ENCODE assay signal across 11 cellular contexts in the genomic region with DNA sequence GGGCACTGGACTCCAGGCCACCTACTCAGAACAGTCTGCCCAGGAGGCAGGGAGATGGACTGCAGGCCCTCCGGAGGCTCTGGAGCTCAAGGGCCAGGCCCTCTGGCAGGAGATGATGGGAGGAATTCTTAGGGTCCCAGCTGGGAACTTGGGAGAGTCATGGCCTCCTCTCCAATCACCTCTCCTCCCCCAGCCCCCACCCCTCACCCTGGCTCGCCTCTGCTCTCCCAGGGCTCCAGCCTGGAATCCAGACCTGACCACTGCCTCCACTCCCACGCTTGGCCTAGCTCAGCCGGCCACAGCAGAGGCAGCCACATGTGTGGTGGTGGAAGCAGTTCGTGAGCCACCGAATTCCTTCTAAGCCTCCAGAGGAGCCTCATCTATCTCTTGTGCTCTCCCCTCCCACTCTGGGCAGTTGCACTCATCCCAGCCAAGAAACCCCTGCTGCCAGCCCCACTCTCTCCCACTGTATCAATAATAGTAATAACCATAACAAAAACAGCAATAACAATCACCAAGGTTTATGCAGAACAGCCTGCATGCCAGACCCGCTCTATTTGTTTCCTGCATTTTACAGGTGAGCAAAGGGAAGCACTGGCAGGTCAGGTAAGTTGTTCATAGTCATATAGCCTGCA.
DNase-seq lines count a peak whose midpoint lies in the region; ATAC-seq and TF ChIP-seq lines count a peak whose summit lies in the region.
"Had no signal": no experiment of that assay in that cellular context is flagged by ENCODE, and none has a peak within 500 bp of the region (broad histone marks: within the 10 kb centered on the region; RNA-seq: fewer than 3 reads in every experiment).

No MANE protein-coding gene starts in this region.

- intact Hi-C loops in ascending aorta (cut with DNase I): loop anchor here (2.0 kb wide), 2 partner anchors 15 to 37 kb away; no protein-coding TSS in a partner anchor
- intact Hi-C loops in left ventricle myocardium inferior (cut with micrococcal nuclease): no loop called here
- intact Hi-C loops in ovary (cut with DNase I): no loop called here

- no peak overlapping the region for H3K27ac Mint-ChIP-seq in CD8-positive, alpha-beta memory T cell

- DNase-seq in AG04450 (ENCODE audit: low read depth, low spot score) (no peak), ascending aorta (ENCODE audit: low spot score in 2 of 2) (no peak), left ventricle myocardium inferior (peak; percentile 63), ovary (peak in 4 of 5 donors; percentile 63 to 86 (median 78)), HuH-7 (ENCODE audit: low spot score) (no peak), GM10248 (ENCODE audit: extremely low spot score) (no peak)
- DNase-seq in CD8-positive, alpha-beta memory T cell: no peak
- DNase-seq: activated CD4-positive, CD25-positive, alpha-beta regulatory T cell treated with anti-CD3 and anti-CD28 coated beads, Interleukin-2, amount 50 U/mL, for 72 hours; NCI-H1436 had no signal

- no peaks in the 10 kb centered on the region for H3K9me3 Mint-ChIP-seq in CD8-positive, alpha-beta memory T cell

- POLR2A ChIA-PET in AG04450 (lab: Yijun Ruan, JAX): interaction anchor here (0.7 to 2.1 kb wide), 2 partner anchors 30 to 36 kb away, joined by 4 to 13 read pairs; no protein-coding TSS in a partner anchor
- POLR2A ChIA-PET in CD8-positive, alpha-beta memory T cell (lab: Charles Lee): no interaction called here
- POLR2A ChIA-PET in GM10248 (lab: Yijun Ruan, JAX): no interaction called here

- H3K27me3 ChIP-seq in AG04450 (ENCODE audit: control insufficient read depth, insufficient read depth, low read length) (no peaks in the 10 kb centered on the region), ascending aorta (no peaks in the 10 kb centered on the region), left ventricle myocardium inferior (ENCODE audit: low read depth) (no peaks in the 10 kb centered on the region), ovary (no peaks in the 10 kb centered on the region)
- peaks cover 4% of the 10 kb centered on the region for H3K27me3 ChIP-seq in CD8-positive, alpha-beta memory T cell (ENCODE audit: insufficient read depth, low read length, poor library complexity, severe bottlenecking)

- H3K4me3 ChIP-seq in AG04450 (ENCODE audit: low read depth, low read length) (no peak overlapping the region), ascending aorta (peak overlapping the region; percentile 64 to 81), left ventricle myocardium inferior (peak overlapping the region; percentile 84), ovary (peak overlapping the region; percentile 0)
- H3K4me3 ChIP-seq in CD8-positive, alpha-beta memory T cell (ENCODE audit: low read length): no peak overlapping the region
- H3K4me3 ChIP-seq: mucosa of descending colon had no signal

- CTCF ChIA-PET in AG04450 (lab: Charles Lee): interaction anchor here (0.6 to 1.5 kb wide), 2 partner anchors 36 to 45 kb away, joined by 3 read pairs; no protein-coding TSS in a partner anchor
- CTCF ChIA-PET in CD8-positive, alpha-beta memory T cell (lab: Charles Lee): no interaction called here
- CTCF ChIA-PET in GM10248 (lab: Yijun Ruan, JAX): no interaction called here

- no peak overlapping the region for H3K4me3 Mint-ChIP-seq in CD8-positive, alpha-beta memory T cell

- TF ChIP-seq EP300 in ovary (IDR thresholded peaks at IDR 0.05): no peak

- H3K4me1 ChIP-seq in ascending aorta: peaks cover 46 to 81% of the 10 kb centered on the region in 2 donors
- H3K4me1 ChIP-seq in left ventricle myocardium inferior: peaks cover 100% of the 10 kb centered on the region
- H3K4me1 ChIP-seq in ovary (ENCODE audit: insufficient read depth): peaks cover 62% of the 10 kb centered on the region
- H3K4me1 ChIP-seq in CD8-positive, alpha-beta memory T cell (ENCODE audit: insufficient read depth, low read length): no peaks in the 10 kb centered on the region

- H3K9me3 ChIP-seq in AG04450 (ENCODE audit: control insufficient read depth, insufficient read depth, low read length) (no peaks in the 10 kb centered on the region), ascending aorta (no peaks in the 10 kb centered on the region), left ventricle myocardium inferior (replicated peaks) (no peaks in the 10 kb centered on the region), ovary (no peaks in the 10 kb centered on the region)
- H3K9me3 ChIP-seq in CD8-positive, alpha-beta memory T cell (ENCODE audit: low read length): no peaks in the 10 kb centered on the region
- H3K9me3 ChIP-seq: mucosa of descending colon had no signal

- H3K4me1 Mint-ChIP-seq in CD8-positive, alpha-beta memory T cell: no peaks in the 10 kb centered on the region

- no peak for ATAC-seq in GM21619 (IDR thresholded peaks at IDR 0.05; ENCODE audit: unreplicated experiment)

- H3K36me3 ChIP-seq in ascending aorta (peaks cover 25 to 38% of the 10 kb centered on the region in 2 donors), left ventricle myocardium inferior (peaks cover 3% of the 10 kb centered on the region), ovary (no peaks in the 10 kb centered on the region)
- no peaks in the 10 kb centered on the region for H3K36me3 ChIP-seq in CD8-positive, alpha-beta memory T cell (ENCODE audit: insufficient read depth, low read length)

- no peak for TF ChIP-seq POLR2A in ovary (IDR thresholded peaks at IDR 0.05)

- peaks cover 11 to 12% of the 10 kb centered on the region in 2 donors for H3K27me3 Mint-ChIP-seq in CD8-positive, alpha-beta memory T cell

- H3K27ac ChIP-seq in AG04450 (ENCODE audit: low read depth, low read length) (peak overlapping the region; percentile 87), ascending aorta (peak overlapping the region; percentile 98 to 100), left ventricle myocardium inferior (replicated peaks) (peak overlapping the region; percentile 95), ovary (peak overlapping the region; percentile 23 to 57)
- H3K27ac ChIP-seq in CD8-positive, alpha-beta memory T cell (ENCODE audit: low read depth, low read length): no peak overlapping the region

- WGBS in ovary, 3 donors: 16 to 23% (median 19%) methylated on average over 7 of the region's 7 CpGs

- no peak for TF ChIP-seq CTCF in AG04450 (IDR thresholded peaks at IDR 0.05; ENCODE audit: low read depth, low read length)
- no peak for TF ChIP-seq CTCF in ascending aorta (IDR thresholded peaks at IDR 0.05)
- TF ChIP-seq CTCF in left ventricle myocardium inferior (IDR thresholded peaks at IDR 0.05; ENCODE audit: borderline replicate concordance): no peak
- no peak for TF ChIP-seq CTCF in ovary (IDR thresholded peaks at IDR 0.05)
- no peak for TF ChIP-seq CTCF in GM10248 (IDR thresholded peaks at IDR 0.05; ENCODE audit: control extremely low read depth, extremely low read depth, low read depth, missing control alignments)

- H3K36me3 Mint-ChIP-seq in CD8-positive, alpha-beta memory T cell: no peaks in the 10 kb centered on the region

Comparison
In these comparisons a context has a peak if more than half of its experiments do, and no peak if none do; other contexts are left out.
1. DNase-seq: peak in left ventricle myocardium inferior (single experiment) and ovary (4 of 5); none in AG04450 (single experiment), ascending aorta (0 of 2), CD8-positive, alpha-beta memory T cell (0 of 5), HuH-7 (single experiment) and GM10248 (single experiment).
2. H3K4me3 ChIP-seq: peak in ascending aorta (2 of 2), left ventricle myocardium inferior (single experiment) and ovary (single experiment); none in AG04450 (single experiment) and CD8-positive, alpha-beta memory T cell (single experiment).